8 cellular contexts compared by ENCODE assay signal in genomic region chr4:159103406-159104131, GRCh38. TPM values are rescaled to one million over a fixed set of nuclear protein-coding genes. Genes with fewer than 3 reads are reported as not detected.
A peak's percentile ranks its signal among the peaks of the same experiment; 100 is the strongest.
DNase-seq lines count a peak whose midpoint lies in the region; ATAC-seq and TF ChIP-seq lines count a peak whose summit lies in the region.

No MANE protein-coding gene starts in this region.

- H3K27ac ChIP-seq in sigmoid colon: peak overlapping the region; percentile 97 to 98 (median 98)

- intact Hi-C loops in sigmoid colon (cut with DNase I): loop anchor here (1.0 to 5.0 kb wide), 4 partner anchors 56 to 246 kb away; no protein-coding TSS in a partner anchor

- peak overlapping the region; percentile 78 for H3K4me3 ChIP-seq in astrocyte of the cerebellum (ENCODE audit: low read depth, low read length)
- H3K4me3 ChIP-seq in sigmoid colon: peak overlapping the region; percentile 84 to 98 (median 95)

- no peaks in the 10 kb centered on the region for H3K36me3 ChIP-seq in sigmoid colon

- TF ChIP-seq POLR2A in sigmoid colon (IDR thresholded peaks at IDR 0.05): no peak

- ATAC-seq in GM19395 (IDR thresholded peaks at IDR 0.05; ENCODE audit: unreplicated experiment): peak; percentile 30
- ATAC-seq in HG03442 (IDR thresholded peaks at IDR 0.05; ENCODE audit: unreplicated experiment): peak; percentile 18

- no peak for TF ChIP-seq EP300 in sigmoid colon (IDR thresholded peaks at IDR 0.05)

- H3K27me3 ChIP-seq in sigmoid colon: no peaks in the 10 kb centered on the region

- DNase-seq in CD1c-positive myeloid dendritic cell (ENCODE audit: extremely low spot score) (peak; percentile 53), T-helper 1 cell (peak; percentile 13 to 56 (median 28)), astrocyte of the cerebellum (ENCODE audit: low read depth) (no peak), hypothalamus (lab: John Stamatoyannopoulos, UW) (peak in 42 of 51 donors; percentile 4 to 69 (median 40)), sigmoid colon (peak; percentile 75), HuH-7.5 (ENCODE audit: low spot score) (no peak)

- H3K9me3 ChIP-seq in sigmoid colon: no peaks in the 10 kb centered on the region

- in situ Hi-C loops in astrocyte of the cerebellum (cut with HindIII; ENCODE audit: low sequenced_read_pairs): no loop called here

- H3K4me1 ChIP-seq in sigmoid colon: peaks cover 0 to 45% (median 36%) of the 10 kb centered on the region in 4 donors

- 0 to 1% methylated on average over 92 of the region's 92 CpGs for WGBS in sigmoid colon, 2 donors

- TF ChIP-seq CTCF in astrocyte of the cerebellum (IDR thresholded peaks at IDR 0.05; ENCODE audit: low read depth, low read length, missing control alignments): no peak
- no peak for TF ChIP-seq CTCF in sigmoid colon (IDR thresholded peaks at IDR 0.05)

RNA-seq across cellular contexts. Expression of gene RAPGEF2, which starts 0.7 kb away (rescaled TPM):
- total RNA-seq in sigmoid colon: 10 to 100 TPM; 34.2 to 63.1 (median 55.9) TPM
- 10 to 100 TPM in 2 of 3 donors, 1 to 10 TPM in 1; 7.8 to 18.5 (median 10.7) TPM for polyA plus RNA-seq in sigmoid colon

Comparison
In these comparisons a context has a peak if more than half of its experiments do, and no peak if none do; other contexts are left out.
1. DNase-seq: peak in CD1c-positive myeloid dendritic cell (single experiment), T-helper 1 cell (5 of 5), hypothalamus (42 of 51) and sigmoid colon (single experiment); none in astrocyte of the cerebellum (single experiment) and HuH-7.5 (single experiment).